ENCODE assay signal across 8 cellular contexts in genomic region chr10:132539431-132539839, GRCh38. TPM values are rescaled to one million over a fixed set of nuclear protein-coding genes. Genes with fewer than 3 reads are reported as not detected.
DNase-seq lines count a peak whose midpoint lies in the region; ATAC-seq and TF ChIP-seq lines count a peak whose summit lies in the region.

No MANE protein-coding gene starts in this region.

- H3K36me3 Mint-ChIP-seq in progenitor cell of endocrine pancreas (ENCODE audit: insufficient read depth) = no peaks in the 10 kb centered on the region

- H3K27ac ChIP-seq in VCaP = peak overlapping the region; percentile 71
- peak overlapping the region; percentile 10 to 58 for H3K27ac ChIP-seq in esophagus (ENCODE audit: low read depth in 2 of 2, low read length in 1 of 2)

- TF ChIP-seq CTCF in VCaP (conservative IDR thresholded peaks at IDR 0.05) (no peak), progenitor cell of endocrine pancreas (IDR thresholded peaks at IDR 0.05; ENCODE audit: unreplicated experiment) (no peak)

- H3K27me3 ChIP-seq in esophagus (ENCODE audit: control insufficient read depth in 1 of 2, insufficient read depth in 2 of 2, low read length in 2 of 2) = no peaks in the 10 kb centered on the region

- ATAC-seq in GM21528 (IDR thresholded peaks at IDR 0.05; ENCODE audit: low FRiP score, unreplicated experiment) (no peak), HG02852 (IDR thresholded peaks at IDR 0.05; ENCODE audit: unreplicated experiment) (no peak)

- peaks cover 7% of the 10 kb centered on the region for H3K27me3 Mint-ChIP-seq in progenitor cell of endocrine pancreas

- peak overlapping the region in 1 of 2 donors; percentile 62 for H3K4me3 ChIP-seq in esophagus (ENCODE audit: low read depth in 1 of 2, low read length in 2 of 2)

- H3K4me1 Mint-ChIP-seq in progenitor cell of endocrine pancreas (ENCODE audit: low read depth) = peaks cover 29% of the 10 kb centered on the region

- H3K9me3 ChIP-seq in esophagus (ENCODE audit: control insufficient read depth in 2 of 2, insufficient read depth in 1 of 2, low read depth in 1 of 2, low read length in 1 of 2) = no peaks in the 10 kb centered on the region

- peak overlapping the region; percentile 87 for H3K4me3 Mint-ChIP-seq in progenitor cell of endocrine pancreas (ENCODE audit: low read depth)

- H3K36me3 ChIP-seq in esophagus (ENCODE audit: control insufficient read depth in 2 of 2, insufficient read depth in 2 of 2, low read length in 1 of 2) = no peaks in the 10 kb centered on the region

- 28 to 31% methylated on average over 11 of the region's 11 CpGs for WGBS in esophagus, 2 donors

- DNase-seq in COLO668 (lab: John Stamatoyannopoulos, UW; ENCODE audit: unreplicated experiment) = peak; percentile 32
- DNase-seq in progenitor cell of endocrine pancreas (ENCODE audit: low spot score, unreplicated experiment) = no peak
- DNase-seq in germinal center (ENCODE audit: low spot score) = no peak
- DNase-seq in NCI-H510A (lab: John Stamatoyannopoulos, UW) = no peak

- no peak overlapping the region for H3K27ac Mint-ChIP-seq in progenitor cell of endocrine pancreas

- H3K9me3 Mint-ChIP-seq in progenitor cell of endocrine pancreas (ENCODE audit: low read depth) = no peaks in the 10 kb centered on the region

- peaks cover 6 to 18% of the 10 kb centered on the region in 2 donors for H3K4me1 ChIP-seq in esophagus (ENCODE audit: control insufficient read depth in 2 of 2, insufficient read depth in 2 of 2, low read length in 1 of 2)

RNA-seq across cellular contexts. Expression of gene INPP5A, which starts 1.8 kb away (rescaled TPM):
- 10 to 100 TPM in 1 of 2 donors, 1 to 10 TPM in 1; 9.2 to 12.7 TPM for polyA plus RNA-seq in esophagus
- 30.0 and 30.6 TPM in 2 replicates for total RNA-seq in progenitor cell of endocrine pancreas
